8 cellular contexts compared by ENCODE assay signal in genomic region chr6:3209114-3210023, GRCh38. TPM values are rescaled to one million over a fixed set of nuclear protein-coding genes. Genes with fewer than 3 reads are reported as not detected.
DNase-seq lines count a peak whose midpoint lies in the region; ATAC-seq and TF ChIP-seq lines count a peak whose summit lies in the region.

No MANE protein-coding gene starts in this region.

- H3K27me3 ChIP-seq in brain microvascular endothelial cell (replicated peaks): no peaks in the 10 kb centered on the region

- peak overlapping the region; percentile 88 for H3K27ac Mint-ChIP-seq in stimulated activated naive CD8-positive, alpha-beta T cell treated with anti-CD3 and anti-CD28 coated beads, Interleukin-15, Interleukin-2, amounts not matched to agents 100 ng/mL and 50 ng/mL, for 24 hours

- no peaks in the 10 kb centered on the region for H3K9me3 Mint-ChIP-seq in stimulated activated naive CD8-positive, alpha-beta T cell treated with anti-CD3 and anti-CD28 coated beads, Interleukin-15, Interleukin-2, amounts not matched to agents 100 ng/mL and 50 ng/mL, for 24 hours

- in situ Hi-C loops in brain microvascular endothelial cell (cut with HindIII; ENCODE audit: low pct_ligation_motif_present, low sequenced_read_pairs): no loop called here

- H3K4me3 ChIP-seq in brain microvascular endothelial cell (ENCODE audit: low read depth, low read length): peak overlapping the region; percentile 18
- no peak overlapping the region for H3K4me3 ChIP-seq in lower leg skin (ENCODE audit: low read depth, poor library complexity, severe bottlenecking)

- peaks cover 43% of the 10 kb centered on the region for H3K4me1 Mint-ChIP-seq in stimulated activated naive CD8-positive, alpha-beta T cell treated with anti-CD3 and anti-CD28 coated beads, Interleukin-15, Interleukin-2, amounts not matched to agents 100 ng/mL and 50 ng/mL, for 24 hours (ENCODE audit: low read depth)

- no peaks in the 10 kb centered on the region for H3K36me3 ChIP-seq in brain microvascular endothelial cell (replicated peaks)

- H3K36me3 Mint-ChIP-seq in stimulated activated naive CD8-positive, alpha-beta T cell treated with anti-CD3 and anti-CD28 coated beads, Interleukin-15, Interleukin-2, amounts not matched to agents 100 ng/mL and 50 ng/mL, for 24 hours (ENCODE audit: low read depth): no peaks in the 10 kb centered on the region

- peaks cover 41% of the 10 kb centered on the region for H3K27me3 Mint-ChIP-seq in stimulated activated naive CD8-positive, alpha-beta T cell treated with anti-CD3 and anti-CD28 coated beads, Interleukin-15, Interleukin-2, amounts not matched to agents 100 ng/mL and 50 ng/mL, for 24 hours

- H3K27ac ChIP-seq in brain microvascular endothelial cell: peak overlapping the region; percentile 93

- no peak for TF ChIP-seq POLR2A in lower leg skin (IDR thresholded peaks at IDR 0.05)

- 26 to 28% methylated on average over 17 of the region's 17 CpGs for WGBS in lower leg skin, 2 donors

- intact Hi-C loops in lower leg skin (cut with DNase I; ENCODE audit: low total_unique reads): loop anchor here (5.0 kb wide), 1 partner anchor 82 kb away; no protein-coding TSS in a partner anchor

- peak; percentile 51 for ATAC-seq in GM18909 (IDR thresholded peaks at IDR 0.05; ENCODE audit: poor library complexity, unreplicated experiment)
- ATAC-seq in HG03558 (IDR thresholded peaks at IDR 0.05; ENCODE audit: extremely low read depth, unreplicated experiment): peak; percentile 33

- H3K4me3 Mint-ChIP-seq in stimulated activated naive CD8-positive, alpha-beta T cell treated with anti-CD3 and anti-CD28 coated beads, Interleukin-15, Interleukin-2, amounts not matched to agents 100 ng/mL and 50 ng/mL, for 24 hours: peak overlapping the region; percentile 59

- DNase-seq in AG08395 (ENCODE audit: low spot score) (peak; percentile 89), RPMI7951 (ENCODE audit: low read depth) (peak; percentile 98), brain microvascular endothelial cell (peak; percentile 98), lower leg skin (ENCODE audit: low spot score in 2 of 2) (peak; percentile 81 to 92), globus pallidus (ENCODE audit: low spot score) (no peak)

- TF ChIP-seq CTCF in brain microvascular endothelial cell (IDR thresholded peaks at IDR 0.05; ENCODE audit: low read depth, low read length, missing control alignments) (peak; percentile 45), lower leg skin (IDR thresholded peaks at IDR 0.05) (no peak)

RNA-seq across cellular contexts. Expression of gene TUBB2B, which starts 18.1 kb away (rescaled TPM):
- total RNA-seq in RPMI7951 (2014; rRNA removed; shearing (Covaris generic)): 22.1 and 26.7 TPM in 2 replicates
- 10 to 100 TPM in 2 of 4 donors, 1 to 10 TPM in 2; 1.0 to 14.6 (median 7.5) TPM for total RNA-seq in lower leg skin

RNA-seq across cellular contexts. Expression of gene PSMG4, which starts 49.4 kb away (rescaled TPM):
- 26.8 and 35.2 TPM in 2 replicates for total RNA-seq in RPMI7951 (2014; rRNA removed; shearing (Covaris generic))
- 10 to 100 TPM; 16.2 to 22.1 (median 19.1) TPM for total RNA-seq in lower leg skin

RNA-seq across cellular contexts. Expression of gene TUBB2A, which starts 52.0 kb away (rescaled TPM):
- total RNA-seq in RPMI7951 (2014; rRNA removed; shearing (Covaris generic)): 265 and 319 TPM in 2 replicates
- total RNA-seq in lower leg skin: 100 to 1,000 TPM; 104 to 219 (median 142) TPM
